In the genomic region with DNA sequence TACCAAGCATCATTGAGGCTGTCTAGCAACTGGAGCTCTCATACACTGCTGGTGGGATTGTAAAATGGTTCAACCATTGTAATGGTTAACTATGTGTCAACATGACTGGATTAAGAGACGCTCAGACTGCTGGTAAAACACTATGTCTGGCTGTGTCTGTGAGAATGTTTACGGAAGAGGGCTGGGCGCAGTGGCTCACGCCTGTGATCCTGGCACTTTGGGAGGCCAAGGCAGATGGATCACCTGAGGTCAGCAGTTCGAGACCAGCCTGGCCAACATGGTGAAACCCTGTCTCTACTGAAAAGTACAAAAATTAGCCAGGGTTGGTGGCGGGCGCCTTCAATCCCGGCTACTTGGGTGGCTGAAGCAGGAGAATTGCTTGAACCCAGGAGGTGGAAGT, we compare ENCODE assay signal across 20 cellular contexts. TPM values are rescaled to one million over a fixed set of nuclear protein-coding genes. Genes with fewer than 3 reads are reported as not detected.
DNase-seq lines count a peak whose midpoint lies in the region; ATAC-seq and TF ChIP-seq lines count a peak whose summit lies in the region.
"Had no signal": no experiment of that assay in that cellular context is flagged by ENCODE, and none has a peak within 500 bp of the region (broad histone marks: within the 10 kb centered on the region; RNA-seq: fewer than 3 reads in every experiment).

No MANE protein-coding gene starts in this region.

- DNase-seq in COLO668 (lab: John Stamatoyannopoulos, UW; ENCODE audit: unreplicated experiment), result peak; percentile 37
- DNase-seq in ELF-1 (ENCODE audit: low read depth, low spot score), result peak; percentile 9
- no peak for DNase-seq in left lobe of liver (ENCODE audit: low spot score)
- DNase-seq in nucleus accumbens (lab: John Stamatoyannopoulos, UW), result no peak
- DNase-seq in 8988T, result no peak
- no peak for DNase-seq in HCEC 1CT
- DNase-seq: activated CD4-positive, alpha-beta T cell treated with anti-CD3 and anti-CD28 coated beads for 48 hours; activated CD8-positive, alpha-beta memory T cell treated with anti-CD3 and anti-CD28 coated beads, Interleukin-2, amount 50 U/mL, for 4 hours; activated effector memory CD4-positive, alpha-beta T cell treated with anti-CD3 and anti-CD28 coated beads, Interleukin-2, amount 50 U/mL, for 16 hours; amygdala; CD4-positive, alpha-beta memory T cell; gastrocnemius medialis; left lung; NCI-H1436; stimulated activated CD4-positive, alpha-beta T cell treated with anti-CD3 and anti-CD28 coated beads, Interleukin-15, amount 100 ng/mL, for 24 hours; SW 1271 had no signal

- 0 out of 2 replicates have a peak overlapping the region, but pooled peaks have one; percentile 5 for H3K27ac ChIP-seq in VCaP
- H3K27ac ChIP-seq: epithelial cell of prostate, gastrocnemius medialis, left lung, thoracic aorta had no signal

- no peak for TF ChIP-seq CTCF in VCaP (conservative IDR thresholded peaks at IDR 0.05)

- peak; percentile 60 for ATAC-seq in left lobe of liver
- ATAC-seq in HG02981 (IDR thresholded peaks at IDR 0.05; ENCODE audit: unreplicated experiment), result no peak
- ATAC-seq: gastrocnemius medialis, left lung had no signal

RNA-seq across cellular contexts. Expression of gene FCRLA, which starts 4.8 kb away (rescaled TPM):
- total RNA-seq in left lobe of liver, result not detected
- total RNA-seq: CD4-positive, alpha-beta memory T cell; gastrocnemius medialis; thoracic aorta had no signal

RNA-seq across cellular contexts. Expression of gene FCRLB, which starts 19.1 kb away (rescaled TPM):
- total RNA-seq in left lobe of liver, result 0.53 TPM
- total RNA-seq: gastrocnemius medialis had no signal

RNA-seq across cellular contexts. Expression of gene FCGR2B, which starts 39.3 kb away (rescaled TPM):
- 14.9 TPM for total RNA-seq in left lobe of liver

RNA-seq across cellular contexts. Expression of gene DUSP12, which starts 47.3 kb away (rescaled TPM):
- total RNA-seq in left lobe of liver, result 4.8 TPM

Comparison
In these comparisons a context has a peak if more than half of its experiments do, and no peak if none do; other contexts are left out.
1. DNase-seq: peak in COLO668 (single experiment) and ELF-1 (single experiment); none in left lobe of liver (single experiment), nucleus accumbens (0 of 56), 8988T (single experiment) and HCEC 1CT (single experiment).